Comparison of ENCODE assay signal across 9 cellular contexts in genomic region chr11:62922653-62923371, GRCh38. TPM values are rescaled to one million over a fixed set of nuclear protein-coding genes. Genes with fewer than 3 reads are reported as not detected.
A peak's percentile ranks its signal among the peaks of the same experiment; 100 is the strongest.
DNase-seq lines count a peak whose midpoint lies in the region; ATAC-seq, FAIRE-seq and TF ChIP-seq lines count a peak whose summit lies in the region.
"Had no signal": no experiment of that assay in that cellular context is flagged by ENCODE, and none has a peak within 500 bp of the region (broad histone marks: within the 10 kb centered on the region; RNA-seq: fewer than 3 reads in every experiment).

No MANE protein-coding gene starts in this region.

- TF ChIP-seq RAD21 in A549 (conservative IDR thresholded peaks at IDR 0.05 in 1 of 2, IDR thresholded peaks at IDR 0.05 in 1 of 2) (peak in 1 of 2 experiments; percentile 47; a peak in 3 of 5 replicates), liver (IDR thresholded peaks at IDR 0.05) (no peak)

- H3K4me1 Mint-ChIP-seq in activated naive CD4-positive, alpha-beta T cell treated with anti-CD3 and anti-CD28 coated beads, Interleukin-2, amount 50 U/mL, for 24 hours: peaks cover 31% of the 10 kb centered on the region

- POLR2A ChIA-PET in A549 (lab: Yijun Ruan, JAX): no interaction called here

- TF ChIP-seq POLR2A in A549 (IDR thresholded peaks at IDR 0.05; ENCODE audit: low read length) (no peak), lower leg skin (IDR thresholded peaks at IDR 0.05) (no peak)

- H3K36me3 ChIP-seq in H7 (replicated peaks; ENCODE audit: control insufficient read depth, insufficient read depth, low read length) (no peaks in the 10 kb centered on the region), liver (ENCODE audit: control insufficient read depth in 4 of 4, insufficient read depth in 3 of 4, low read depth in 1 of 4, low read length in 3 of 4) (no peaks in the 10 kb centered on the region)

- FAIRE-seq in A549 (lab: Jason Lieb, UNC): no peak

- H3K4me1 ChIP-seq in A549 (peaks cover 26% of the 10 kb centered on the region), liver (ENCODE audit: control insufficient read depth in 4 of 4, insufficient read depth in 4 of 4, low read length in 3 of 4) (peaks cover 6 to 21% (median 14%) of the 10 kb centered on the region in 4 donors)

- H3K27me3 Mint-ChIP-seq in activated naive CD4-positive, alpha-beta T cell treated with anti-CD3 and anti-CD28 coated beads, Interleukin-2, amount 50 U/mL, for 24 hours: peaks cover 27% of the 10 kb centered on the region

- intact Hi-C loops in lower leg skin (cut with DNase I; ENCODE audit: low total_unique reads): no loop called here

- H3K27me3 ChIP-seq in H7 (ENCODE audit: control insufficient read depth, insufficient read depth, low read length) (peaks cover 56% of the 10 kb centered on the region), liver (ENCODE audit: control insufficient read depth in 4 of 4, insufficient read depth in 4 of 4, low read length in 3 of 4) (peaks cover 0 to 16% (median 5%) of the 10 kb centered on the region in 4 donors)

- ATAC-seq in A549 (peak; percentile 36 to 71; a peak in 5 of 6 replicates), GM21825 (IDR thresholded peaks at IDR 0.05; ENCODE audit: unreplicated experiment) (no peak)

- no peaks in the 10 kb centered on the region for H3K36me3 Mint-ChIP-seq in activated naive CD4-positive, alpha-beta T cell treated with anti-CD3 and anti-CD28 coated beads, Interleukin-2, amount 50 U/mL, for 24 hours

- WGBS in A549 (ENCODE audit: missing lambda C conversion rate): 11% methylated on average over 16 of the region's 22 CpGs
- 36% methylated on average over 22 of the region's 22 CpGs for WGBS in liver
- 29 to 42% methylated on average over 18 to 22 of the region's 22 CpGs for WGBS in lower leg skin, 2 donors

- H3K4me3 ChIP-seq in A549 (peak overlapping the region; percentile 49), H7 (ENCODE audit: insufficient read depth, low read depth, low read length) (peak overlapping the region; percentile 42; the same call in 1 of the 2 replicates), liver (ENCODE audit: low read depth in 1 of 3, low read length in 3 of 3) (no peak overlapping the region), lower leg skin (ENCODE audit: low read depth, poor library complexity, severe bottlenecking) (no peak overlapping the region)

- H3K9me3 ChIP-seq in A549: peaks cover 4% of the 10 kb centered on the region; the same call in 1 of the 3 replicates
- no peaks in the 10 kb centered on the region for H3K9me3 ChIP-seq in liver (ENCODE audit: control insufficient read depth in 4 of 4, low read length in 3 of 4)

- peak overlapping the region; percentile 56 for H3K4me3 Mint-ChIP-seq in activated naive CD4-positive, alpha-beta T cell treated with anti-CD3 and anti-CD28 coated beads, Interleukin-2, amount 50 U/mL, for 24 hours

- no peak overlapping the region for H3K9ac ChIP-seq in liver (ENCODE audit: low read depth in 1 of 2, low read length in 2 of 2)

- TF ChIP-seq CTCF in A549 (IDR thresholded peaks at IDR 0.05) (peak; percentile 21; the same call in 2 of the 3 replicates), liver (IDR thresholded peaks at IDR 0.05; ENCODE audit: low read depth, low read length, missing input control) (peak; percentile 10), lower leg skin (IDR thresholded peaks at IDR 0.05) (no peak)

- no peak overlapping the region for H3K27ac Mint-ChIP-seq in activated naive CD4-positive, alpha-beta T cell treated with anti-CD3 and anti-CD28 coated beads, Interleukin-2, amount 50 U/mL, for 24 hours

- TF ChIP-seq EP300 in A549 (IDR thresholded peaks at IDR 0.05): no peak

- H3K27ac ChIP-seq in A549 (peak overlapping the region; percentile 36 to 53; a peak in 4 of 6 replicates), liver (ENCODE audit: low read depth in 1 of 2, low read length in 2 of 2) (no peak overlapping the region)

- H3K9me3 Mint-ChIP-seq in activated naive CD4-positive, alpha-beta T cell treated with anti-CD3 and anti-CD28 coated beads, Interleukin-2, amount 50 U/mL, for 24 hours: no peaks in the 10 kb centered on the region

- CTCF ChIA-PET in A549 (lab: Yijun Ruan, JAX): interaction anchor here (0.5 to 12.3 kb wide), 7 partner anchors 9 to 970 kb away, joined by 3 to 174 read pairs (median 3); no protein-coding TSS in a partner anchor

- DNase-seq in A549 (ENCODE audit: low read depth in 1 of 2, low spot score in 1 of 2): peak; percentile 50 to 59
- peak; percentile 83 for DNase-seq in H7
- no peak for DNase-seq in NCI-H446 (lab: John Stamatoyannopoulos, UW)
- no peak for DNase-seq in HT-29 (ENCODE audit: low spot score)
- DNase-seq in lower leg skin (ENCODE audit: low spot score in 2 of 2): no peak

- H3K4me2 ChIP-seq in A549: peak overlapping the region; percentile 99

TF ChIP-seq in A549, 52 proteins besides CTCF, POLR2A, EP300 and RAD21:
- TF ChIP-seq ZFP36 (IDR thresholded peaks at IDR 0.05; ENCODE audit: borderline replicate concordance, partially characterized antibody) (no peak), PBX3 (IDR thresholded peaks at IDR 0.05) (no peak), MAX (IDR thresholded peaks at IDR 0.05) (peak; percentile 55; the same call in 1 of the 2 replicates), CEBPB (IDR thresholded peaks at IDR 0.05) (no peak), ZSCAN20 (CRISPR knock-in tag; IDR thresholded peaks at IDR 0.05) (no peak), HES2 (IDR thresholded peaks at IDR 0.05) (no peak)

TF ChIP-seq in liver, 16 proteins besides CTCF, POLR2A, EP300 and RAD21:
- TF ChIP-seq REST (IDR thresholded peaks at IDR 0.05) (no peak), HNF4G (IDR thresholded peaks at IDR 0.05) (no peak), YY1 (IDR thresholded peaks at IDR 0.05) (no peak), NR2F2 (IDR thresholded peaks at IDR 0.05) (no peak), GABPA (IDR thresholded peaks at IDR 0.05 in 1 of 2, conservative IDR thresholded peaks at IDR 0.05 in 1 of 2) (no peak), FOXA1 (IDR thresholded peaks at IDR 0.05) (no peak), EGR1 (IDR thresholded peaks at IDR 0.05; ENCODE audit: low read depth in 2 of 2) (no peak), HNF4A (conservative IDR thresholded peaks at IDR 0.05) (no peak), ATF3 (IDR thresholded peaks at IDR 0.05) (no peak)

RNA-seq across cellular contexts. Expression of gene CHRM1, which starts 1.6 kb away (rescaled TPM):
- polyA plus RNA-seq in A549 (2011; rRNA removed): not detected in 2 replicates
- polyA plus RNA-seq in A549 (2012; cell fraction: cytosol; rRNA removed): not detected in 2 replicates
- polyA plus RNA-seq in A549 (2012; cell fraction: nucleus; rRNA removed): not detected in 2 replicates
- not detected in 3 replicates for polyA plus RNA-seq in A549 (2017; fragmentation: RNase III; extraction: RNeasy Plus Mini Kit Qiagen cat#74134 plus additional on column Dnase treatment)
- not detected in 2 replicates for polyA minus RNA-seq in A549 (2011; rRNA and poly(A)+ RNA removed)
- total RNA-seq in H7 (2014; rRNA removed; shearing (Covaris generic)): not detected in 2 replicates
- not detected for total RNA-seq in liver
- polyA plus RNA-seq in liver: not detected
- 0.18 TPM in 1 of 2 replicates, not detected in the other for total RNA-seq in HT-29 (2014; rRNA removed; shearing (Covaris generic))
- total RNA-seq in lower leg skin: 1 to 10 TPM; 1.5 to 7.6 (median 4.5) TPM
- total RNA-seq: myocyte had no signal

RNA-seq across cellular contexts. Expression of gene SLC3A2, which starts 42.1 kb away (rescaled TPM):
- 1,064 and 1,133 TPM in 2 replicates for polyA plus RNA-seq in A549 (2011; rRNA removed)
- 1,069 and 1,103 TPM in 2 replicates for polyA plus RNA-seq in A549 (2012; cell fraction: cytosol; rRNA removed)
- 2,860 and 2,938 TPM in 2 replicates for polyA plus RNA-seq in A549 (2012; cell fraction: nucleus; rRNA removed)
- polyA plus RNA-seq in A549 (2017; fragmentation: RNase III; extraction: RNeasy Plus Mini Kit Qiagen cat#74134 plus additional on column Dnase treatment): 906 to 1,102 TPM (median 1,007 TPM) in 3 replicates
- polyA minus RNA-seq in A549 (2011; rRNA and poly(A)+ RNA removed): 561 and 608 TPM in 2 replicates
- 271 and 340 TPM in 2 replicates for total RNA-seq in H7 (2014; rRNA removed; shearing (Covaris generic))
- 10 to 100 TPM; 48.1 to 59.5 TPM for total RNA-seq in liver
- polyA plus RNA-seq in liver: 10 to 100 TPM; 34.3 to 53.9 TPM
- 418 and 438 TPM in 2 replicates for total RNA-seq in HT-29 (2014; rRNA removed; shearing (Covaris generic))
- total RNA-seq in lower leg skin: 100 to 1,000 TPM; 175 to 190 (median 187) TPM

Comparison
In these comparisons a context has a peak if more than half of its experiments do, and no peak if none do; other contexts are left out.
1. DNase-seq: peak in A549 (2 of 2) and H7 (single experiment); none in NCI-H446 (0 of 2), HT-29 (single experiment) and lower leg skin (0 of 2).
2. H3K27ac ChIP-seq: peak in A549 (2 of 2); none in liver (0 of 2).
3. H3K4me3 ChIP-seq: peak in A549 (single experiment) and H7 (single experiment); none in liver (0 of 3) and lower leg skin (single experiment).
4. CTCF ChIP-seq: peak in A549 (single experiment) and liver (single experiment); none in lower leg skin (0 of 3).